ENCODE assay signal across 16 cellular contexts in the genomic region with DNA sequence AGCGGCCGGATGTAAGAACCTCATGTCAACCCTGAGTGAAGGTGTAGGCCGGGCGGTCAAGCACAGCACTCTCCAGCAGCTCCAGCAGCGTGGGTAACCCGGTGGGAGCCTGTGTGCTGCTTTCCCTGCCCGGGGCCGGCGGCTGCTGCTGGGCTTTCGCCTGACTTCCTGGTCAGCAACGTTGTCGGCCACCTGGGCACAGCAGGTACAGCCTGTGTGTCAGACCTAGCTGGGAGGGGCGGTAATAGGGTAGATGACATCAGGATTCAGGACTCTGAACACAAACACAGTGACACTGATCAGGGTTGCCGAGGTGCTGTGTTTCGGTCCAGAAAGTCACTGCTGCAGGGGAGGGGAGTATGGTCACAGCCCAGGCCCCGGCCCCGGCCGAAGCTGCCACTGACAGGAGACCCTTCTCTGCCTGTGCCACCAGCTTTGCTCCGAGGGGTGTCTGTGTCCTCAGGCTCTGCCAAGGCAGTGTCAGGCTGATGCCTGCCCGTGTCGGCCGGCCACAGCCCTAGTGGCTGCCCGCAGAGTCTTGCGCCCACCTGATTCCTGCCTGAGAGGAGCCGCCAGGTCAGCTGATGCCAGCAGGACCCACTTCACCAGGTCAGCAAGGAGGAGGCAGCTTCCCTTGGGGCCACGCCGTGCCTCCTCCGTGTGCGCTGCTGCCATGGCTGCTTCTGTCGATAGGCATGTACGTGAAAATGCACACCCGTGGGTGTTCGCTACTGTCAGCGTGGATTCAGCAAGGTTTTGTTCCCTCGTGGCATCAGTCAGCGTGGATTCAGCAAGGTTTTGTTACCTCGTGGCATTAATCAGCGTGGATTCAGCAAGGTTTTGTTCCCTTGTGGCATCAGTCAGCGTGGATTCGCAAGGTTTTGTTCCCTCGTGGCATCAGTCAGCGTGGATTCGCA. TPM values are rescaled to one million over a fixed set of nuclear protein-coding genes. Genes with fewer than 3 reads are reported as not detected.
A peak's percentile ranks its signal among the peaks of the same experiment; 100 is the strongest.
DNase-seq lines count a peak whose midpoint lies in the region; ATAC-seq and TF ChIP-seq lines count a peak whose summit lies in the region.
"Had no signal": no experiment of that assay in that cellular context is flagged by ENCODE, and none has a peak within 500 bp of the region (broad histone marks: within the 10 kb centered on the region; RNA-seq: fewer than 3 reads in every experiment).

No MANE protein-coding gene starts in this region.

- 88 to 95% (median 94%) methylated on average over 24 to 43 of the region's 43 CpGs for WGBS in stomach, 5 donors

- no peak overlapping the region for H3K4me3 ChIP-seq in stomach
- H3K4me3 ChIP-seq: GM23338, MG63 had no signal

- peak overlapping the region; percentile 35 for H3K27ac ChIP-seq in angular gyrus (ENCODE audit: low read depth, low read length)
- peak overlapping the region in 2 of 5 donors; percentile 16 to 26 for H3K27ac ChIP-seq in stomach
- H3K27ac ChIP-seq: HL-60, KMS-11 had no signal

- no peak for TF ChIP-seq POLR2A in stomach (IDR thresholded peaks at IDR 0.05)

- TF ChIP-seq CTCF in stomach (IDR thresholded peaks at IDR 0.05): no peak

- peaks cover 8 to 42% (median 33%) of the 10 kb centered on the region in 4 donors for H3K36me3 ChIP-seq in stomach

- peaks cover 6 to 30% (median 25%) of the 10 kb centered on the region in 4 donors for H3K4me1 ChIP-seq in stomach

- DNase-seq in left colon (no peak), stomach (peak; percentile 42), SKM-1 treated with dmso at 0.1 percent for 144 hours (lab: John Stamatoyannopoulos, UW; ENCODE audit: unreplicated experiment) (no peak)
- DNase-seq: CD4-positive, alpha-beta memory T cell; MG63; NCI-H1105; NCI-H1694 treated with DMSO at 0.1 percent for 48 hours; NCI-H446; NCI-H748 treated with DMSO at 0.1 percent for 48 hours; PC-3 had no signal

- no peaks in the 10 kb centered on the region for H3K27me3 ChIP-seq in stomach
- H3K27me3 ChIP-seq: MG63 had no signal

- ATAC-seq in left colon (peak; percentile 76), HG03565 (IDR thresholded peaks at IDR 0.05; ENCODE audit: unreplicated experiment) (no peak)
- ATAC-seq: GM23338, PC-3 had no signal

- no peaks in the 10 kb centered on the region for H3K9me3 ChIP-seq in stomach
- H3K9me3 ChIP-seq: MG63 had no signal

- intact Hi-C loops in left colon (cut with DNase I, micrococcal nuclease) (no loop called here), stomach (cut with DNase I; ENCODE audit: low total_unique reads) (no loop called here)

- TF ChIP-seq EP300 in stomach (IDR thresholded peaks at IDR 0.05): no peak

RNA-seq across cellular contexts. Expression of gene RAB40C, which starts 9.2 kb away (rescaled TPM):
- total RNA-seq in left colon (10 to 100 TPM; 38.2 to 43.4 TPM), stomach (100 to 1,000 TPM in 1 of 5 donors, 10 to 100 TPM in 4; 17.6 to 101 (median 51.3) TPM)
- 10 to 100 TPM; 20.9 to 24.6 (median 22.1) TPM for polyA plus RNA-seq in stomach

RNA-seq across cellular contexts. Expression of gene PIGQ, which starts 29.3 kb away (rescaled TPM):
- total RNA-seq in left colon (10 to 100 TPM; 37.6 to 39.5 TPM), stomach (100 to 1,000 TPM in 2 of 5 donors, 10 to 100 TPM in 3; 14.3 to 217 (median 52.6) TPM)
- 10 to 100 TPM; 30.1 to 46.5 (median 38.0) TPM for polyA plus RNA-seq in stomach

RNA-seq across cellular contexts. Expression of gene WFIKKN1, which starts 31.7 kb away (rescaled TPM):
- total RNA-seq in left colon (1 to 10 TPM in 1 of 2 donors, under 1 TPM in 1; 0.64 to 3.6 TPM), stomach (10 to 100 TPM in 1 of 5 donors, 1 to 10 TPM in 1, under 1 TPM in 2, not detected in 1; 0.14 to 25.8 (median 2.5) TPM)
- polyA plus RNA-seq in stomach: 1 to 10 TPM; 1.0 to 2.0 (median 1.5) TPM
- total RNA-seq: Daoy had no signal

RNA-seq across cellular contexts. Expression of gene NHLRC4, which starts 32.3 kb away (rescaled TPM):
- total RNA-seq in left colon (under 1 TPM in 1 of 2 donors, not detected in 1; 0.36 TPM), stomach (under 1 TPM in 2 of 5 donors, not detected in 3; 0.89 to 0.92 TPM)
- 1 to 10 TPM in 2 of 3 donors, under 1 TPM in 1; 0.35 to 1.4 (median 1.4) TPM for polyA plus RNA-seq in stomach

RNA-seq across cellular contexts. Expression of gene METTL26, which starts 37.0 kb away (rescaled TPM):
- total RNA-seq in left colon (10 to 100 TPM; 42.0 to 52.0 TPM), stomach (100 to 1,000 TPM in 2 of 5 donors, 10 to 100 TPM in 3; 17.3 to 271 (median 82.9) TPM)
- polyA plus RNA-seq in stomach: 100 to 1,000 TPM; 177 to 234 (median 218) TPM
